In genomic region chr1:112395832-112396667, GRCh38 we compare ENCODE assay signal across 8 cellular contexts. TPM values are rescaled to one million over a fixed set of nuclear protein-coding genes. Genes with fewer than 3 reads are reported as not detected.
DNase-seq lines count a peak whose midpoint lies in the region; ATAC-seq, FAIRE-seq and TF ChIP-seq lines count a peak whose summit lies in the region.

A gene with protein sequence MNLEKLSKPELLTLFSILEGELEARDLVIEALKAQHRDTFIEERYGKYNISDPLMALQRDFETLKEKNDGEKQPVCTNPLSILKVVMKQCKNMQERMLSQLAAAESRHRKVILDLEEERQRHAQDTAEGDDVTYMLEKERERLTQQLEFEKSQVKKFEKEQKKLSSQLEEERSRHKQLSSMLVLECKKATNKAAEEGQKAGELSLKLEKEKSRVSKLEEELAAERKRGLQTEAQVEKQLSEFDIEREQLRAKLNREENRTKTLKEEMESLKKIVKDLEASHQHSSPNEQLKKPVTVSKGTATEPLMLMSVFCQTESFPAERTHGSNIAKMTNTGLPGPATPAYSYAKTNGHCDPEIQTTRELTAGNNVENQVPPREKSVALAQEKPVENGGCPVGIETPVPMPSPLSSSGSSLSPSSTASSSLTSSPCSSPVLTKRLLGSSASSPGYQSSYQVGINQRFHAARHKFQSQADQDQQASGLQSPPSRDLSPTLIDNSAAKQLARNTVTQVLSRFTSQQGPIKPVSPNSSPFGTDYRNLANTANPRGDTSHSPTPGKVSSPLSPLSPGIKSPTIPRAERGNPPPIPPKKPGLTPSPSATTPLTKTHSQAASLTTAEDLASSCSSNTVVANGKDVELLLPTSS (plus strand): TSS chr1:112396214. CDS start chr1:112416166, 19,952 bp downstream.

- H3K4me1 ChIP-seq in psoas muscle (peaks cover 8% of the 10 kb centered on the region), urinary bladder (ENCODE audit: insufficient read depth) (peaks cover 2% of the 10 kb centered on the region)

- no peaks in the 10 kb centered on the region for H3K9me3 ChIP-seq in T-helper 17 cell (ENCODE audit: control insufficient read depth, low read length, poor library complexity, severe bottlenecking)
- no peaks in the 10 kb centered on the region for H3K9me3 ChIP-seq in psoas muscle

- peaks cover 26% of the 10 kb centered on the region for H3K4me1 Mint-ChIP-seq in T-helper 17 cell

- WGBS in psoas muscle, 3 donors, result 0 to 1% (median 0%) methylated on average over 52 to 53 of the region's 53 CpGs
- WGBS in urinary bladder, result under 1% methylated on average over 53 of the region's 53 CpGs

- no peaks in the 10 kb centered on the region for H3K27me3 ChIP-seq in psoas muscle (ENCODE audit: insufficient read depth in 3 of 3, low read length in 2 of 3)

- H3K27ac ChIP-seq in angular gyrus (ENCODE audit: low read depth, low read length), result peak within 1 kb of the TSS; percentile 93
- H3K27ac ChIP-seq in psoas muscle, result peak within 1 kb of the TSS; percentile 79
- peak within 1 kb of the TSS; percentile 88 for H3K27ac ChIP-seq in urinary bladder (ENCODE audit: low read depth)

- peak; percentile 68 for DNase-seq in GM12891 (ENCODE audit: insufficient read length, low spot score)
- peak; percentile 92 for DNase-seq in NCI-H1436 (lab: John Stamatoyannopoulos, UW)
- DNase-seq in T-helper 17 cell, result peak; percentile 60 to 81 (median 76)
- DNase-seq in left ventricle myocardium superior, result peak; percentile 98
- DNase-seq in psoas muscle, result peak; percentile 97

- no peak for TF ChIP-seq POLR2A in GM12891 (IDR thresholded peaks at IDR 0.05; ENCODE audit: low read depth, low read length)

- H3K36me3 Mint-ChIP-seq in T-helper 17 cell (ENCODE audit: low read depth), result no peaks in the 10 kb centered on the region

- H3K36me3 ChIP-seq in psoas muscle (ENCODE audit: insufficient read depth in 1 of 2, low read depth in 1 of 2), result no peaks in the 10 kb centered on the region
- no peaks in the 10 kb centered on the region for H3K36me3 ChIP-seq in urinary bladder (ENCODE audit: insufficient read depth)

- peak within 1 kb of the TSS; percentile 74 for H3K27ac Mint-ChIP-seq in T-helper 17 cell

- intact Hi-C loops in left ventricle myocardium superior (cut with micrococcal nuclease), result loop anchor here (10.0 kb wide), 1 partner anchor 309 kb away; the partner anchor contains the start of gene RHOC
- intact Hi-C loops in psoas muscle (cut with DNase I), result loop anchor here in 1 of 2 donors (10.0 kb wide), 1 partner anchor 409 kb away; no protein-coding TSS in a partner anchor

- ATAC-seq in HG02798 (IDR thresholded peaks at IDR 0.05; ENCODE audit: poor library complexity, unreplicated experiment), result peak; percentile 92
- peak; percentile 98 for ATAC-seq in T-helper 17 cell
- ATAC-seq in left ventricle myocardium superior, result peak; percentile 95
- peak; percentile 98 to 99 (median 98) for ATAC-seq in psoas muscle

- peak; percentile 69 for FAIRE-seq in GM12891 (lab: Jason Lieb, UNC)

- peak within 1 kb of the TSS; percentile 98 for H3K4me3 ChIP-seq in psoas muscle
- peak within 1 kb of the TSS; percentile 78 for H3K4me3 ChIP-seq in urinary bladder (ENCODE audit: low read depth, low read length)

- H3K27me3 Mint-ChIP-seq in T-helper 17 cell, result peaks cover 18% of the 10 kb centered on the region

- peak within 1 kb of the TSS; percentile 95 for H3K4me3 Mint-ChIP-seq in T-helper 17 cell

- TF ChIP-seq CTCF in psoas muscle (IDR thresholded peaks at IDR 0.05), result no peak

TF ChIP-seq in GM12891, 5 proteins besides CTCF, POLR2A, EP300 and RAD21:
- TF ChIP-seq POLR2AphosphoS5 (IDR thresholded peaks at IDR 0.05; ENCODE audit: low read depth, low read length) (no peak), TAF1 (IDR thresholded peaks at IDR 0.05; ENCODE audit: low read depth, low read length) (no peak), POU2F2 (IDR thresholded peaks at IDR 0.05; ENCODE audit: low read depth, low read length) (no peak), SPI1 (IDR thresholded peaks at IDR 0.05; ENCODE audit: low read depth, low read length) (no peak), PAX5 (IDR thresholded peaks at IDR 0.05; ENCODE audit: insufficient read depth, low read length, severe bottlenecking) (no peak)

RNA-seq across cellular contexts. Expression of the gene that starts here (rescaled TPM):
- 1.6 TPM for polyA plus RNA-seq in GM12891 (2012; ENCODE audit: low read depth, missing spikeins)
- total RNA-seq in T-helper 17 cell, result under 1 TPM; 0.45 to 0.91 TPM
- total RNA-seq in left ventricle myocardium superior, result 12.6 TPM
- total RNA-seq in psoas muscle, result 1 to 10 TPM; 4.7 to 9.4 (median 6.6) TPM
- 1 to 10 TPM; 1.2 to 3.2 (median 2.5) TPM for polyA plus RNA-seq in psoas muscle
- total RNA-seq in urinary bladder, result 19.9 TPM
- polyA plus RNA-seq in urinary bladder, result 13.2 TPM

Comparison
In these comparisons a context has a peak if more than half of its experiments do, and no peak if none do; other contexts are left out.
1. Peak in every context shown above with its lines: DNase-seq, ATAC-seq, H3K4me3 ChIP-seq and H3K27ac ChIP-seq.
2. Peak in DNase-seq and ATAC-seq in T-helper 17 cell; RNA of the gene not detected or under 1 TPM.